In genomic region chr19:13882419-13882795, GRCh38 we compare ENCODE assay signal across 9 cellular contexts. TPM values are rescaled to one million over a fixed set of nuclear protein-coding genes. Genes with fewer than 3 reads are reported as not detected.
A peak's percentile ranks its signal among the peaks of the same experiment; 100 is the strongest.
DNase-seq lines count a peak whose midpoint lies in the region; ATAC-seq, FAIRE-seq and TF ChIP-seq lines count a peak whose summit lies in the region.
"Had no signal": no experiment of that assay in that cellular context is flagged by ENCODE, and none has a peak within 500 bp of the region (broad histone marks: within the 10 kb centered on the region; RNA-seq: fewer than 3 reads in every experiment).

No MANE protein-coding gene starts in this region.

- FAIRE-seq in GM12891 (lab: Jason Lieb, UNC), result peak; percentile 64

- in situ Hi-C loops in gastrocnemius medialis (cut with MboI; ENCODE audit: low sequenced_read_pairs in 4 of 4), result loop anchor here (10.0 to 25.0 kb wide), 3 partner anchors 162 to 480 kb away; no protein-coding TSS in a partner anchor

- H3K9ac ChIP-seq in SK-N-MC (ENCODE audit: insufficient read length), result no peak overlapping the region

- no peak for ATAC-seq in gastrocnemius medialis
- ATAC-seq in HG03521 (IDR thresholded peaks at IDR 0.05; ENCODE audit: unreplicated experiment), result no peak
- ATAC-seq in HG02970 (IDR thresholded peaks at IDR 0.05; ENCODE audit: low FRiP score, unreplicated experiment), result no peak

- H3K36me3 ChIP-seq in SK-N-MC (ENCODE audit: insufficient read depth, low read length) (no peaks in the 10 kb centered on the region), gastrocnemius medialis (no peaks in the 10 kb centered on the region)
- H3K36me3 ChIP-seq in effector memory CD4-positive, alpha-beta T cell (ENCODE audit: control insufficient read depth, insufficient read depth, low read length), result no peaks in the 10 kb centered on the region

- TF ChIP-seq POLR2A in GM12891 (IDR thresholded peaks at IDR 0.05; ENCODE audit: low read depth, low read length) (no peak), gastrocnemius medialis (IDR thresholded peaks at IDR 0.05) (no peak)

- intact Hi-C loops in gastrocnemius medialis (cut with DNase I; ENCODE audit: low total_unique reads), result loop anchor here (5.0 kb wide), 1 partner anchor 255 kb away; the partner anchor contains the start of gene ASF1B

- DNase-seq in GM12891 (ENCODE audit: insufficient read length, low spot score) (no peak), SK-N-MC (ENCODE audit: low read depth, low spot score) (no peak), gastrocnemius medialis (no peak)
- DNase-seq in effector memory CD4-positive, alpha-beta T cell, result no peak
- DNase-seq: activated gamma-delta T cell, COR-L47 had no signal

- H3K27ac ChIP-seq in SK-N-MC (peak overlapping the region; percentile 42; the same call in 1 of the 2 replicates), skin epidermis (peak overlapping the region in 17 of 21 experiments; percentile 45 to 90 (median 82)), gastrocnemius medialis (peak overlapping the region in 1 of 4 donors; percentile 92)
- peak overlapping the region; percentile 57 for H3K27ac ChIP-seq in effector memory CD4-positive, alpha-beta T cell (ENCODE audit: insufficient read depth, low read length, poor library complexity, severe bottlenecking)

- no peak for TF ChIP-seq CTCF in gastrocnemius medialis (IDR thresholded peaks at IDR 0.05 in 4 of 5, conservative IDR thresholded peaks at IDR 0.05 in 1 of 5)

- H3K4me3 ChIP-seq in SK-N-MC (no peak overlapping the region), skin epidermis (no peak overlapping the region), gastrocnemius medialis (no peak overlapping the region)
- H3K4me3 ChIP-seq in effector memory CD4-positive, alpha-beta T cell (ENCODE audit: insufficient read depth, low read depth, low read length, poor library complexity, severe bottlenecking), result peak overlapping the region; percentile 26

- H3K9me3 ChIP-seq in SK-N-MC (ENCODE audit: low read depth, low read length) (no peaks in the 10 kb centered on the region), gastrocnemius medialis (no peaks in the 10 kb centered on the region)
- H3K9me3 ChIP-seq in effector memory CD4-positive, alpha-beta T cell (ENCODE audit: control insufficient read depth, low read length), result no peaks in the 10 kb centered on the region

- H3K27me3 ChIP-seq in effector memory CD4-positive, alpha-beta T cell (replicated peaks; ENCODE audit: control insufficient read depth, insufficient read depth, low read length, poor library complexity, severe bottlenecking), result no peaks in the 10 kb centered on the region
- no peaks in the 10 kb centered on the region for H3K27me3 ChIP-seq in gastrocnemius medialis

- peaks cover 32% of the 10 kb centered on the region for H3K4me1 ChIP-seq in effector memory CD4-positive, alpha-beta T cell (ENCODE audit: control insufficient read depth, insufficient read depth, low read length, poor library complexity, severe bottlenecking)
- peaks cover 13 to 17% of the 10 kb centered on the region in 2 donors for H3K4me1 ChIP-seq in gastrocnemius medialis

TF ChIP-seq in GM12891, 5 proteins besides CTCF, POLR2A, EP300 and RAD21:
- TF ChIP-seq POU2F2 (IDR thresholded peaks at IDR 0.05; ENCODE audit: low read depth, low read length) (no peak), SPI1 (IDR thresholded peaks at IDR 0.05; ENCODE audit: low read depth, low read length) (no peak), TAF1 (IDR thresholded peaks at IDR 0.05; ENCODE audit: low read depth, low read length) (no peak), PAX5 (IDR thresholded peaks at IDR 0.05; ENCODE audit: insufficient read depth, low read length, severe bottlenecking) (no peak), POLR2AphosphoS5 (IDR thresholded peaks at IDR 0.05; ENCODE audit: low read depth, low read length) (no peak)

RNA-seq across cellular contexts. Expression of gene NANOS3, which starts 5.5 kb away (rescaled TPM):
- polyA plus RNA-seq in GM12891 (2012; ENCODE audit: low read depth, missing spikeins), result 2.0 TPM
- total RNA-seq in gastrocnemius medialis, result not detected

RNA-seq across cellular contexts. Expression of gene BRME1, which starts 23.5 kb away (rescaled TPM):
- 0.56 TPM for polyA plus RNA-seq in GM12891 (2012; ENCODE audit: low read depth, missing spikeins)
- 1 to 10 TPM in 1 of 4 donors, under 1 TPM in 3; 0.19 to 1.0 (median 0.56) TPM for total RNA-seq in gastrocnemius medialis

RNA-seq across cellular contexts. Expression of gene CC2D1A, which starts 23.6 kb away (rescaled TPM):
- 11.5 TPM for polyA plus RNA-seq in GM12891 (2012; ENCODE audit: low read depth, missing spikeins)
- total RNA-seq in gastrocnemius medialis, result 10 to 100 TPM; 22.3 to 44.9 (median 33.7) TPM

RNA-seq across cellular contexts. Expression of gene PODNL1, which starts 55.8 kb away (rescaled TPM):
- 0.08 TPM for polyA plus RNA-seq in GM12891 (2012; ENCODE audit: low read depth, missing spikeins)
- under 1 TPM in 2 of 4 donors, not detected in 2; 0.55 to 0.61 TPM for total RNA-seq in gastrocnemius medialis
